ENCODE assay signal across 7 cellular contexts in genomic region chr3:124246949-124247348, GRCh38.
DNase-seq lines count a peak whose midpoint lies in the region; ATAC-seq, FAIRE-seq and TF ChIP-seq lines count a peak whose summit lies in the region.

No MANE protein-coding gene starts in this region.

- H3K4me1 ChIP-seq in psoas muscle, result peaks cover 25% of the 10 kb centered on the region

- H3K4me3 ChIP-seq in bronchial epithelial cell (ENCODE audit: low read depth, low read length) (no peak overlapping the region), psoas muscle (no peak overlapping the region)

- H3K27ac ChIP-seq in psoas muscle, result no peak overlapping the region

- DNase-seq in GM19239 (ENCODE audit: insufficient read length, low spot score), result no peak
- DNase-seq in NCI-H187 (lab: John Stamatoyannopoulos, UW), result peak; percentile 14 to 46
- peak; percentile 44 for DNase-seq in bronchial epithelial cell (ENCODE audit: low read depth)
- no peak for DNase-seq in psoas muscle
- DNase-seq in stimulated activated CD4-positive, alpha-beta T cell treated with anti-CD3 and anti-CD28 coated beads, Interleukin-4, amount 100 ng/mL, for 24 hours, result no peak

- no peaks in the 10 kb centered on the region for H3K36me3 ChIP-seq in bronchial epithelial cell (ENCODE audit: control insufficient read depth, insufficient read depth, low read length)
- no peaks in the 10 kb centered on the region for H3K36me3 ChIP-seq in psoas muscle (ENCODE audit: insufficient read depth in 1 of 2, low read depth in 1 of 2)

- FAIRE-seq in GM19239 (lab: Jason Lieb, UNC) (peak; percentile 39), bronchial epithelial cell (lab: Jason Lieb, UNC) (no peak)

- no peaks in the 10 kb centered on the region for H3K27me3 ChIP-seq in bronchial epithelial cell (ENCODE audit: control insufficient read depth, insufficient read depth, low read length)
- H3K27me3 ChIP-seq in psoas muscle (ENCODE audit: insufficient read depth in 3 of 3, low read length in 2 of 3), result no peaks in the 10 kb centered on the region

- 76 to 94% (median 79%) methylated on average over 2 of the region's 2 CpGs for WGBS in psoas muscle, 3 donors

- peak; percentile 62 for TF ChIP-seq CTCF in bronchial epithelial cell (IDR thresholded peaks at IDR 0.05; ENCODE audit: insufficient read depth, low read length, severe bottlenecking)
- peak; percentile 53 for TF ChIP-seq CTCF in psoas muscle (IDR thresholded peaks at IDR 0.05)

- no peaks in the 10 kb centered on the region for H3K9me3 ChIP-seq in psoas muscle

- peak in 3 of 4 donors; percentile 61 to 75 (median 63) for ATAC-seq in psoas muscle
- no peak for ATAC-seq in GM21786 (IDR thresholded peaks at IDR 0.05; ENCODE audit: unreplicated experiment)
- ATAC-seq in HG03045 (IDR thresholded peaks at IDR 0.05; ENCODE audit: unreplicated experiment), result no peak

- intact Hi-C loops in psoas muscle (cut with DNase I), result loop anchor here in 1 of 2 donors (10.0 kb wide), 1 partner anchor 212 kb away; the partner anchor contains the start of gene KALRN

Comparison
In these comparisons a context has a peak if more than half of its experiments do, and no peak if none do; other contexts are left out.
1. DNase-seq: peak in NCI-H187 (2 of 2) and bronchial epithelial cell (single experiment); none in GM19239 (single experiment), psoas muscle (0 of 2) and stimulated activated CD4-positive, alpha-beta T cell treated with anti-CD3 and anti-CD28 coated beads, Interleukin-4, amount 100 ng/mL, for 24 hours (single experiment).
2. ATAC-seq: peak in psoas muscle (3 of 4); none in GM21786 (single experiment) and HG03045 (single experiment).